ENCODE assay signal across 2 cellular contexts in the genomic region with DNA sequence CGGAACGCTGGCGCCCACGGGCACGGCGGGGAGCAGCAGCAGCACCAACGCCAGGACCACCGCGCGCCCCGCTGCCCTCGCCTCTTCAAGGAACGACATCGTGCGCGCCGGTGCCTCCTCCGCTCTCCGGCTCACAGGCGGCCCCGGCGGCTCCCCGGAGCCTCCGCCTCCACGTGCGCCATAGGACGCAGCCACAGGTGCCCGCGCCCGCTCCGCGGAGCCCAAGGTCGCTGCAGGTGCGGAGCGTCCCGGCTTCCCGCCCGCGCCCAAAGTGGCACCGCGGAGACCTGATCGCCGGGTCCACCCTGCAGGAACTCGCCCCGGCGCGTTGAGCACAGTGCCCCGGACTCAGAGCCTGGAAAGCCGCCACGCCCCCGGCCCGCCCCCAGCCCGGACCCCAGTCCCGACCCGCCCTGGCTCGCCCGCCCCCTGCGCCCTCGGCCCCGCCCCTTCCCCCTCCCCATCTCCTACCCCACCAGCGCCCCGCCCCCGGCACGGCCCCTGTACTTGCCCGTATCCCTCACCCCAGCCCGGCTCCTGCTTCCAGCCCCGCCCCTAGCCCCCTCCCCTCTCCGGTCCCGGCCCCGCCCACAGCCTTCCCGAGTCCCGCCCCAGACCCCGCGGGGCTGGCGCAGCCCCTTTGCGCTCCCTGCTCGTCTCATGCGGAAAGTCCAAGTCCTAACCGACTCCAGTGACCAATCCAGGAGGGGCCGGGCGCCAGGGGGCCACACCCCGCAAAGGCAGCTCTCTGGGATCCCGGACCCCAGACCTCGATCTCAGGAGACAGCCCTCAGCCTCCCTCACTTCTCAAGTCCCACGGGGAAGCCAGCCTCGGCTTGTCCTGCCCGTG.
TF ChIP-seq lines count a peak whose summit lies in the region.

A gene with protein sequence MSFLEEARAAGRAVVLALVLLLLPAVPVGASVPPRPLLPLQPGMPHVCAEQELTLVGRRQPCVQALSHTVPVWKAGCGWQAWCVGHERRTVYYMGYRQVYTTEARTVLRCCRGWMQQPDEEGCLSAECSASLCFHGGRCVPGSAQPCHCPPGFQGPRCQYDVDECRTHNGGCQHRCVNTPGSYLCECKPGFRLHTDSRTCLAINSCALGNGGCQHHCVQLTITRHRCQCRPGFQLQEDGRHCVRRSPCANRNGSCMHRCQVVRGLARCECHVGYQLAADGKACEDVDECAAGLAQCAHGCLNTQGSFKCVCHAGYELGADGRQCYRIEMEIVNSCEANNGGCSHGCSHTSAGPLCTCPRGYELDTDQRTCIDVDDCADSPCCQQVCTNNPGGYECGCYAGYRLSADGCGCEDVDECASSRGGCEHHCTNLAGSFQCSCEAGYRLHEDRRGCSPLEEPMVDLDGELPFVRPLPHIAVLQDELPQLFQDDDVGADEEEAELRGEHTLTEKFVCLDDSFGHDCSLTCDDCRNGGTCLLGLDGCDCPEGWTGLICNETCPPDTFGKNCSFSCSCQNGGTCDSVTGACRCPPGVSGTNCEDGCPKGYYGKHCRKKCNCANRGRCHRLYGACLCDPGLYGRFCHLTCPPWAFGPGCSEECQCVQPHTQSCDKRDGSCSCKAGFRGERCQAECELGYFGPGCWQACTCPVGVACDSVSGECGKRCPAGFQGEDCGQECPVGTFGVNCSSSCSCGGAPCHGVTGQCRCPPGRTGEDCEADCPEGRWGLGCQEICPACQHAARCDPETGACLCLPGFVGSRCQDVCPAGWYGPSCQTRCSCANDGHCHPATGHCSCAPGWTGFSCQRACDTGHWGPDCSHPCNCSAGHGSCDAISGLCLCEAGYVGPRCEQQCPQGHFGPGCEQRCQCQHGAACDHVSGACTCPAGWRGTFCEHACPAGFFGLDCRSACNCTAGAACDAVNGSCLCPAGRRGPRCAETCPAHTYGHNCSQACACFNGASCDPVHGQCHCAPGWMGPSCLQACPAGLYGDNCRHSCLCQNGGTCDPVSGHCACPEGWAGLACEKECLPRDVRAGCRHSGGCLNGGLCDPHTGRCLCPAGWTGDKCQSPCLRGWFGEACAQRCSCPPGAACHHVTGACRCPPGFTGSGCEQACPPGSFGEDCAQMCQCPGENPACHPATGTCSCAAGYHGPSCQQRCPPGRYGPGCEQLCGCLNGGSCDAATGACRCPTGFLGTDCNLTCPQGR (N-terminal part only) (minus strand): TSS at position 339 of the 850 bp plus-strand sequence. CDS start 240 bp downstream, at position 99.

TF ChIP-seq in IMR-90, 13 proteins besides CTCF, POLR2A, EP300 and RAD21:
- TF ChIP-seq NFE2L2 (IDR thresholded peaks at IDR 0.05; ENCODE audit: low read depth, low read length), result no peak
- TF ChIP-seq FOS (IDR thresholded peaks at IDR 0.05; ENCODE audit: low read depth, low read length), result no peak
- TF ChIP-seq MAFK (IDR thresholded peaks at IDR 0.05; ENCODE audit: low read depth, low read length), result no peak
- TF ChIP-seq, protein P1, sequence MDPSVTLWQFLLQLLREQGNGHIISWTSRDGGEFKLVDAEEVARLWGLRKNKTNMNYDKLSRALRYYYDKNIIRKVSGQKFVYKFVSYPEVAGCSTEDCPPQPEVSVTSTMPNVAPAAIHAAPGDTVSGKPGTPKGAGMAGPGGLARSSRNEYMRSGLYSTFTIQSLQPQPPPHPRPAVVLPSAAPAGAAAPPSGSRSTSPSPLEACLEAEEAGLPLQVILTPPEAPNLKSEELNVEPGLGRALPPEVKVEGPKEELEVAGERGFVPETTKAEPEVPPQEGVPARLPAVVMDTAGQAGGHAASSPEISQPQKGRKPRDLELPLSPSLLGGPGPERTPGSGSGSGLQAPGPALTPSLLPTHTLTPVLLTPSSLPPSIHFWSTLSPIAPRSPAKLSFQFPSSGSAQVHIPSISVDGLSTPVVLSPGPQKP (IDR thresholded peaks at IDR 0.05; ENCODE audit: borderline replicate concordance, low read depth, low read length), result no peak
- TF ChIP-seq RFX5 (IDR thresholded peaks at IDR 0.05; ENCODE audit: low read depth, low read length), result no peak
- TF ChIP-seq, protein P2, sequence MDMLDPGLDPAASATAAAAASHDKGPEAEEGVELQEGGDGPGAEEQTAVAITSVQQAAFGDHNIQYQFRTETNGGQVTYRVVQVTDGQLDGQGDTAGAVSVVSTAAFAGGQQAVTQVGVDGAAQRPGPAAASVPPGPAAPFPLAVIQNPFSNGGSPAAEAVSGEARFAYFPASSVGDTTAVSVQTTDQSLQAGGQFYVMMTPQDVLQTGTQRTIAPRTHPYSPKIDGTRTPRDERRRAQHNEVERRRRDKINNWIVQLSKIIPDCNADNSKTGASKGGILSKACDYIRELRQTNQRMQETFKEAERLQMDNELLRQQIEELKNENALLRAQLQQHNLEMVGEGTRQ (IDR thresholded peaks at IDR 0.05; ENCODE audit: low read depth, low read length), result no peak
- no peak for TF ChIP-seq SMC3 (IDR thresholded peaks at IDR 0.05; ENCODE audit: low read depth, low read length)
- TF ChIP-seq BHLHE40 (IDR thresholded peaks at IDR 0.05; ENCODE audit: low read depth, low read length), result no peak
- TF ChIP-seq CEBPB (IDR thresholded peaks at IDR 0.05; ENCODE audit: low read depth, low read length), result no peak
- no peak for TF ChIP-seq MAZ (IDR thresholded peaks at IDR 0.05; ENCODE audit: borderline replicate concordance, low read depth, low read length)
- TF ChIP-seq RCOR1 (IDR thresholded peaks at IDR 0.05; ENCODE audit: insufficient replicate concordance, low read length), result no peak

TF ChIP-seq in WTC11, 78 proteins besides CTCF, POLR2A, EP300 and RAD21 (continues in another document):
- TF ChIP-seq HMGA2 (CRISPR knock-in tag; IDR thresholded peaks at IDR 0.05) (no peak), TP53 (CRISPR knock-in tag; IDR thresholded peaks at IDR 0.05) (no peak), RELA (CRISPR knock-in tag; IDR thresholded peaks at IDR 0.05; ENCODE audit: borderline replicate concordance) (no peak; the same call in 1 of the 2 replicates), FOXK1 (CRISPR knock-in tag; IDR thresholded peaks at IDR 0.05) (0 out of 2 replicates have a peak, but pooled peaks have one; percentile 29), ZNF281 (CRISPR knock-in tag; IDR thresholded peaks at IDR 0.05) (no peak), ZNF396 (CRISPR knock-in tag; IDR thresholded peaks at IDR 0.05; ENCODE audit: borderline replicate concordance) (no peak), ZBTB21 (CRISPR knock-in tag; IDR thresholded peaks at IDR 0.05; ENCODE audit: borderline replicate concordance) (no peak), FOXP1 (CRISPR knock-in tag; IDR thresholded peaks at IDR 0.05; ENCODE audit: borderline replicate concordance) (peak; percentile 15; the same call in 1 of the 2 replicates), IRF2 (CRISPR knock-in tag; IDR thresholded peaks at IDR 0.05; ENCODE audit: borderline replicate concordance, low read depth) (no peak), NR3C1 (CRISPR knock-in tag; conservative IDR thresholded peaks at IDR 0.05; ENCODE audit: low read depth) (no peak), PRDM15 (CRISPR knock-in tag; IDR thresholded peaks at IDR 0.05) (no peak)
- TF ChIP-seq, protein P3, sequence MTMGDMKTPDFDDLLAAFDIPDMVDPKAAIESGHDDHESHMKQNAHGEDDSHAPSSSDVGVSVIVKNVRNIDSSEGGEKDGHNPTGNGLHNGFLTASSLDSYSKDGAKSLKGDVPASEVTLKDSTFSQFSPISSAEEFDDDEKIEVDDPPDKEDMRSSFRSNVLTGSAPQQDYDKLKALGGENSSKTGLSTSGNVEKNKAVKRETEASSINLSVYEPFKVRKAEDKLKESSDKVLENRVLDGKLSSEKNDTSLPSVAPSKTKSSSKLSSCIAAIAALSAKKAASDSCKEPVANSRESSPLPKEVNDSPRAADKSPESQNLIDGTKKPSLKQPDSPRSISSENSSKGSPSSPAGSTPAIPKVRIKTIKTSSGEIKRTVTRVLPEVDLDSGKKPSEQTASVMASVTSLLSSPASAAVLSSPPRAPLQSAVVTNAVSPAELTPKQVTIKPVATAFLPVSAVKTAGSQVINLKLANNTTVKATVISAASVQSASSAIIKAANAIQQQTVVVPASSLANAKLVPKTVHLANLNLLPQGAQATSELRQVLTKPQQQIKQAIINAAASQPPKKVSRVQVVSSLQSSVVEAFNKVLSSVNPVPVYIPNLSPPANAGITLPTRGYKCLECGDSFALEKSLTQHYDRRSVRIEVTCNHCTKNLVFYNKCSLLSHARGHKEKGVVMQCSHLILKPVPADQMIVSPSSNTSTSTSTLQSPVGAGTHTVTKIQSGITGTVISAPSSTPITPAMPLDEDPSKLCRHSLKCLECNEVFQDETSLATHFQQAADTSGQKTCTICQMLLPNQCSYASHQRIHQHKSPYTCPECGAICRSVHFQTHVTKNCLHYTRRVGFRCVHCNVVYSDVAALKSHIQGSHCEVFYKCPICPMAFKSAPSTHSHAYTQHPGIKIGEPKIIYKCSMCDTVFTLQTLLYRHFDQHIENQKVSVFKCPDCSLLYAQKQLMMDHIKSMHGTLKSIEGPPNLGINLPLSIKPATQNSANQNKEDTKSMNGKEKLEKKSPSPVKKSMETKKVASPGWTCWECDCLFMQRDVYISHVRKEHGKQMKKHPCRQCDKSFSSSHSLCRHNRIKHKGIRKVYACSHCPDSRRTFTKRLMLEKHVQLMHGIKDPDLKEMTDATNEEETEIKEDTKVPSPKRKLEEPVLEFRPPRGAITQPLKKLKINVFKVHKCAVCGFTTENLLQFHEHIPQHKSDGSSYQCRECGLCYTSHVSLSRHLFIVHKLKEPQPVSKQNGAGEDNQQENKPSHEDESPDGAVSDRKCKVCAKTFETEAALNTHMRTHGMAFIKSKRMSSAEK (CRISPR knock-in tag; IDR thresholded peaks at IDR 0.05; ENCODE audit: borderline replicate concordance), result no peak
- TF ChIP-seq, protein P4, sequence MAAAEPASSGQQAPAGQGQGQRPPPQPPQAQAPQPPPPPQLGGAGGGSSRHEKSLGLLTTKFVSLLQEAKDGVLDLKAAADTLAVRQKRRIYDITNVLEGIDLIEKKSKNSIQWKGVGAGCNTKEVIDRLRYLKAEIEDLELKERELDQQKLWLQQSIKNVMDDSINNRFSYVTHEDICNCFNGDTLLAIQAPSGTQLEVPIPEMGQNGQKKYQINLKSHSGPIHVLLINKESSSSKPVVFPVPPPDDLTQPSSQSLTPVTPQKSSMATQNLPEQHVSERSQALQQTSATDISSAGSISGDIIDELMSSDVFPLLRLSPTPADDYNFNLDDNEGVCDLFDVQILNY (CRISPR knock-in tag; IDR thresholded peaks at IDR 0.05), result no peak
- TF ChIP-seq, protein P5, sequence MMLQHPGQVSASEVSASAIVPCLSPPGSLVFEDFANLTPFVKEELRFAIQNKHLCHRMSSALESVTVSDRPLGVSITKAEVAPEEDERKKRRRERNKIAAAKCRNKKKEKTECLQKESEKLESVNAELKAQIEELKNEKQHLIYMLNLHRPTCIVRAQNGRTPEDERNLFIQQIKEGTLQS (CRISPR knock-in tag; conservative IDR thresholded peaks at IDR 0.05), result no peak
- TF ChIP-seq, protein P6, sequence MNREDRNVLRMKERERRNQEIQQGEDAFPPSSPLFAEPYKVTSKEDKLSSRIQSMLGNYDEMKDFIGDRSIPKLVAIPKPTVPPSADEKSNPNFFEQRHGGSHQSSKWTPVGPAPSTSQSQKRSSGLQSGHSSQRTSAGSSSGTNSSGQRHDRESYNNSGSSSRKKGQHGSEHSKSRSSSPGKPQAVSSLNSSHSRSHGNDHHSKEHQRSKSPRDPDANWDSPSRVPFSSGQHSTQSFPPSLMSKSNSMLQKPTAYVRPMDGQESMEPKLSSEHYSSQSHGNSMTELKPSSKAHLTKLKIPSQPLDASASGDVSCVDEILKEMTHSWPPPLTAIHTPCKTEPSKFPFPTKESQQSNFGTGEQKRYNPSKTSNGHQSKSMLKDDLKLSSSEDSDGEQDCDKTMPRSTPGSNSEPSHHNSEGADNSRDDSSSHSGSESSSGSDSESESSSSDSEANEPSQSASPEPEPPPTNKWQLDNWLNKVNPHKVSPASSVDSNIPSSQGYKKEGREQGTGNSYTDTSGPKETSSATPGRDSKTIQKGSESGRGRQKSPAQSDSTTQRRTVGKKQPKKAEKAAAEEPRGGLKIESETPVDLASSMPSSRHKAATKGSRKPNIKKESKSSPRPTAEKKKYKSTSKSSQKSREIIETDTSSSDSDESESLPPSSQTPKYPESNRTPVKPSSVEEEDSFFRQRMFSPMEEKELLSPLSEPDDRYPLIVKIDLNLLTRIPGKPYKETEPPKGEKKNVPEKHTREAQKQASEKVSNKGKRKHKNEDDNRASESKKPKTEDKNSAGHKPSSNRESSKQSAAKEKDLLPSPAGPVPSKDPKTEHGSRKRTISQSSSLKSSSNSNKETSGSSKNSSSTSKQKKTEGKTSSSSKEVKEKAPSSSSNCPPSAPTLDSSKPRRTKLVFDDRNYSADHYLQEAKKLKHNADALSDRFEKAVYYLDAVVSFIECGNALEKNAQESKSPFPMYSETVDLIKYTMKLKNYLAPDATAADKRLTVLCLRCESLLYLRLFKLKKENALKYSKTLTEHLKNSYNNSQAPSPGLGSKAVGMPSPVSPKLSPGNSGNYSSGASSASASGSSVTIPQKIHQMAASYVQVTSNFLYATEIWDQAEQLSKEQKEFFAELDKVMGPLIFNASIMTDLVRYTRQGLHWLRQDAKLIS (CRISPR knock-in tag; IDR thresholded peaks at IDR 0.05; ENCODE audit: borderline replicate concordance), result no peak
